In genomic region chr12:67441736-67442346, GRCh38 we compare ENCODE assay signal across 8 cellular contexts.
DNase-seq lines count a peak whose midpoint lies in the region; ATAC-seq and TF ChIP-seq lines count a peak whose summit lies in the region.

No MANE protein-coding gene starts in this region.

- H3K27me3 ChIP-seq in Peyer's patch (no peaks in the 10 kb centered on the region), neural progenitor cell (peaks cover 11% of the 10 kb centered on the region)

- DNase-seq in DMS 273 treated with DMSO at 0.1 percent for 48 hours (lab: John Stamatoyannopoulos, UW) (peak; percentile 49), Peyer's patch (peak; percentile 83 to 96 (median 92)), fibroblast of the aortic adventitia (ENCODE audit: low read depth) (peak; percentile 88), neural progenitor cell (ENCODE audit: low spot score) (peak; percentile 86), substantia nigra (lab: John Stamatoyannopoulos, UW) (peak in 44 of 49 donors; percentile 1 to 77 (median 54))
- peak; percentile 47 to 65 for DNase-seq in activated T-helper 1 cell treated with anti-CD3 and anti-CD28 coated beads, Interleukin-2, amount 50 U/mL, for 16 hours (ENCODE audit: low read depth in 1 of 2, low spot score in 1 of 2)

- H2AFZ ChIP-seq in neural progenitor cell (replicated peaks) = peak overlapping the region; percentile 83

- H3K4me1 Mint-ChIP-seq in neural progenitor cell = peaks cover 6% of the 10 kb centered on the region

- H3K4me1 ChIP-seq in Peyer's patch (peaks cover 0 to 15% (median 0%) of the 10 kb centered on the region in 4 donors), neural progenitor cell (no peaks in the 10 kb centered on the region)

- TF ChIP-seq RAD21 in Ishikawa (IDR thresholded peaks at IDR 0.05; ENCODE audit: low read depth) = peak; percentile 97

- H3K9ac ChIP-seq in neural progenitor cell = no peak overlapping the region

- H3K79me2 ChIP-seq in neural progenitor cell (ENCODE audit: low read depth) = no peaks in the 10 kb centered on the region

- H3K27ac Mint-ChIP-seq in neural progenitor cell = no peak overlapping the region

- TF ChIP-seq CTCF in Peyer's patch (IDR thresholded peaks at IDR 0.05) = peak; percentile 45 to 94 (median 86)
- peak; percentile 85 for TF ChIP-seq CTCF in fibroblast of the aortic adventitia (IDR thresholded peaks at IDR 0.05; ENCODE audit: insufficient read depth, low read length)
- TF ChIP-seq CTCF in neural progenitor cell (IDR thresholded peaks at IDR 0.05) = peak; percentile 87

- H3K27ac ChIP-seq in Peyer's patch (peak overlapping the region in 1 of 4 donors; percentile 8), neural progenitor cell (no peak overlapping the region), substantia nigra (ENCODE audit: low read depth, low read length, poor library complexity, severe bottlenecking) (no peak overlapping the region)

- no peak for TF ChIP-seq EP300 in Ishikawa (IDR thresholded peaks at IDR 0.05; ENCODE audit: borderline replicate concordance)

- no peaks in the 10 kb centered on the region for H3K9me3 ChIP-seq in Peyer's patch
- H3K9me3 ChIP-seq in neural progenitor cell (ENCODE audit: low read depth) = peaks cover 4% of the 10 kb centered on the region

- ATAC-seq in GM21526 (IDR thresholded peaks at IDR 0.05; ENCODE audit: low FRiP score, unreplicated experiment) = peak; percentile 82

- peaks cover 10% of the 10 kb centered on the region for H3K9me3 Mint-ChIP-seq in neural progenitor cell

- H3K36me3 ChIP-seq in Peyer's patch (no peaks in the 10 kb centered on the region), neural progenitor cell (no peaks in the 10 kb centered on the region)

- H3K4me2 ChIP-seq in neural progenitor cell = no peak overlapping the region

- H3K4me3 ChIP-seq in Peyer's patch (no peak overlapping the region), fibroblast of the aortic adventitia (ENCODE audit: low read depth, low read length) (no peak overlapping the region), neural progenitor cell (no peak overlapping the region)

- no peak overlapping the region for H3K4me3 Mint-ChIP-seq in neural progenitor cell

- no peaks in the 10 kb centered on the region for H3F3A ChIP-seq in neural progenitor cell (ENCODE audit: low read depth)

- H4K20me1 ChIP-seq in neural progenitor cell (ENCODE audit: low read depth) = no peaks in the 10 kb centered on the region

- TF ChIP-seq POLR2A in Peyer's patch (IDR thresholded peaks at IDR 0.05) = no peak

- peaks cover 4% of the 10 kb centered on the region for H3K27me3 Mint-ChIP-seq in neural progenitor cell (ENCODE audit: insufficient read depth, low read depth)

- H3K36me3 Mint-ChIP-seq in neural progenitor cell = no peaks in the 10 kb centered on the region

TF ChIP-seq in Ishikawa, 13 proteins besides CTCF, POLR2A, EP300 and RAD21:
- TF ChIP-seq, protein P1, sequence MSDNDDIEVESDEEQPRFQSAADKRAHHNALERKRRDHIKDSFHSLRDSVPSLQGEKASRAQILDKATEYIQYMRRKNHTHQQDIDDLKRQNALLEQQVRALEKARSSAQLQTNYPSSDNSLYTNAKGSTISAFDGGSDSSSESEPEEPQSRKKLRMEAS (IDR thresholded peaks at IDR 0.05) = peak; percentile 66; the same call in 1 of the 2 replicates
- TF ChIP-seq TEAD4 (IDR thresholded peaks at IDR 0.05) (0 out of 2 replicates have a peak, but pooled peaks have one; percentile 6), TCF12 (IDR thresholded peaks at IDR 0.05; ENCODE audit: low read depth) (peak; percentile 26; the same call in 1 of the 2 replicates), YY1 (IDR thresholded peaks at IDR 0.05; ENCODE audit: low read depth) (no peak), FOXM1 (IDR thresholded peaks at IDR 0.05; ENCODE audit: borderline replicate concordance, low read depth) (no peak), EGR1 (IDR thresholded peaks at IDR 0.05) (no peak), CREB1 (IDR thresholded peaks at IDR 0.05; ENCODE audit: low read depth) (no peak), NFIC (IDR thresholded peaks at IDR 0.05) (no peak), ZBTB7A (IDR thresholded peaks at IDR 0.05; ENCODE audit: low read depth) (no peak), TAF1 (IDR thresholded peaks at IDR 0.05; ENCODE audit: low read depth) (no peak), CEBPB (IDR thresholded peaks at IDR 0.05) (no peak)
- TF ChIP-seq, protein P2, sequence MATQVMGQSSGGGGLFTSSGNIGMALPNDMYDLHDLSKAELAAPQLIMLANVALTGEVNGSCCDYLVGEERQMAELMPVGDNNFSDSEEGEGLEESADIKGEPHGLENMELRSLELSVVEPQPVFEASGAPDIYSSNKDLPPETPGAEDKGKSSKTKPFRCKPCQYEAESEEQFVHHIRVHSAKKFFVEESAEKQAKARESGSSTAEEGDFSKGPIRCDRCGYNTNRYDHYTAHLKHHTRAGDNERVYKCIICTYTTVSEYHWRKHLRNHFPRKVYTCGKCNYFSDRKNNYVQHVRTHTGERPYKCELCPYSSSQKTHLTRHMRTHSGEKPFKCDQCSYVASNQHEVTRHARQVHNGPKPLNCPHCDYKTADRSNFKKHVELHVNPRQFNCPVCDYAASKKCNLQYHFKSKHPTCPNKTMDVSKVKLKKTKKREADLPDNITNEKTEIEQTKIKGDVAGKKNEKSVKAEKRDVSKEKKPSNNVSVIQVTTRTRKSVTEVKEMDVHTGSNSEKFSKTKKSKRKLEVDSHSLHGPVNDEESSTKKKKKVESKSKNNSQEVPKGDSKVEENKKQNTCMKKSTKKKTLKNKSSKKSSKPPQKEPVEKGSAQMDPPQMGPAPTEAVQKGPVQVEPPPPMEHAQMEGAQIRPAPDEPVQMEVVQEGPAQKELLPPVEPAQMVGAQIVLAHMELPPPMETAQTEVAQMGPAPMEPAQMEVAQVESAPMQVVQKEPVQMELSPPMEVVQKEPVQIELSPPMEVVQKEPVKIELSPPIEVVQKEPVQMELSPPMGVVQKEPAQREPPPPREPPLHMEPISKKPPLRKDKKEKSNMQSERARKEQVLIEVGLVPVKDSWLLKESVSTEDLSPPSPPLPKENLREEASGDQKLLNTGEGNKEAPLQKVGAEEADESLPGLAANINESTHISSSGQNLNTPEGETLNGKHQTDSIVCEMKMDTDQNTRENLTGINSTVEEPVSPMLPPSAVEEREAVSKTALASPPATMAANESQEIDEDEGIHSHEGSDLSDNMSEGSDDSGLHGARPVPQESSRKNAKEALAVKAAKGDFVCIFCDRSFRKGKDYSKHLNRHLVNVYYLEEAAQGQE (IDR thresholded peaks at IDR 0.05; ENCODE audit: low read depth) = no peak
- TF ChIP-seq, protein P3, sequence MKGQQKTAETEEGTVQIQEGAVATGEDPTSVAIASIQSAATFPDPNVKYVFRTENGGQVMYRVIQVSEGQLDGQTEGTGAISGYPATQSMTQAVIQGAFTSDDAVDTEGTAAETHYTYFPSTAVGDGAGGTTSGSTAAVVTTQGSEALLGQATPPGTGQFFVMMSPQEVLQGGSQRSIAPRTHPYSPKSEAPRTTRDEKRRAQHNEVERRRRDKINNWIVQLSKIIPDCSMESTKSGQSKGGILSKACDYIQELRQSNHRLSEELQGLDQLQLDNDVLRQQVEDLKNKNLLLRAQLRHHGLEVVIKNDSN (IDR thresholded peaks at IDR 0.05) = no peak
